ENCODE assay signal across 1 cellular context in the genomic region with DNA sequence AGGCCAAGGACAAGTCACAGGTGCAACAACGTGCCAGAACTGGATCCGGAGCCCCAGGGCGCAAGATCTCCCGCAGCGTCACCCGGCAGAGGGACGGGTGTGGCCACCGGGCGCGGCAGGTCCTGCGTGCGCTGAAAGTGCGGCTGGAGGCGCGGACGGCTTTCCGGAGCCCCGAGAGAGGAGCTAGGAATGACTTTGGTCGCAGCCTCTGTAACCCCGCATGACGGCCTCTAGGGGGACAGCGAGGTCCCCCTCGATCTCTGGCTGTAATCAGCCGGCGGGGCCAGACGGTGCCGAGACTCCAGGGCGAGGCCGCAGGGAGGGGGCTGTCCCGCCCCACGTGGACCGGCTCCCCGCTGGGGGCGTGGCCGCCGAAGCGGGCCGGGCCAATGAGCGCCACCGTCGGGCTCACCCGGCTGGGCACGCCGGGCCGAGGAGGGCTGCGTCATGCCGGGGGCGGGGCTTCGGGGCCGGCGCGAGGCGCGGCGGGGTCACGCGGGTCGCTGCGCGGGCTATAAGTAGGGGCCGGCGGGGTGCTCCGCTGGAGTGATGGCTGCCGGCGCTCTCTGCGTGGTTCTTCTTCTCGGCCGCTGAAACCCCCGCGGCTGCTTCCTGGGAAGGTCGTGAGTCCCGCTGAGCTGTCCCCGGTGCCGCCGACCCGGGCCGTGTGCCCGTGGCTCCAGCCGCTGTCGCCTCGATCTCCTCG.
TF ChIP-seq lines count a peak whose summit lies in the region.

A gene with protein sequence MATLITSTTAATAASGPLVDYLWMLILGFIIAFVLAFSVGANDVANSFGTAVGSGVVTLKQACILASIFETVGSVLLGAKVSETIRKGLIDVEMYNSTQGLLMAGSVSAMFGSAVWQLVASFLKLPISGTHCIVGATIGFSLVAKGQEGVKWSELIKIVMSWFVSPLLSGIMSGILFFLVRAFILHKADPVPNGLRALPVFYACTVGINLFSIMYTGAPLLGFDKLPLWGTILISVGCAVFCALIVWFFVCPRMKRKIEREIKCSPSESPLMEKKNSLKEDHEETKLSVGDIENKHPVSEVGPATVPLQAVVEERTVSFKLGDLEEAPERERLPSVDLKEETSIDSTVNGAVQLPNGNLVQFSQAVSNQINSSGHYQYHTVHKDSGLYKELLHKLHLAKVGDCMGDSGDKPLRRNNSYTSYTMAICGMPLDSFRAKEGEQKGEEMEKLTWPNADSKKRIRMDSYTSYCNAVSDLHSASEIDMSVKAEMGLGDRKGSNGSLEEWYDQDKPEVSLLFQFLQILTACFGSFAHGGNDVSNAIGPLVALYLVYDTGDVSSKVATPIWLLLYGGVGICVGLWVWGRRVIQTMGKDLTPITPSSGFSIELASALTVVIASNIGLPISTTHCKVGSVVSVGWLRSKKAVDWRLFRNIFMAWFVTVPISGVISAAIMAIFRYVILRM (plus strand): TSS at position 544 of the 706 bp plus-strand sequence. CDS start 890 bp downstream, outside the sequence.

TF ChIP-seq in HCT116, 20 proteins besides CTCF, POLR2A, EP300 and RAD21 (continued from another document):
- TF ChIP-seq, protein P1, sequence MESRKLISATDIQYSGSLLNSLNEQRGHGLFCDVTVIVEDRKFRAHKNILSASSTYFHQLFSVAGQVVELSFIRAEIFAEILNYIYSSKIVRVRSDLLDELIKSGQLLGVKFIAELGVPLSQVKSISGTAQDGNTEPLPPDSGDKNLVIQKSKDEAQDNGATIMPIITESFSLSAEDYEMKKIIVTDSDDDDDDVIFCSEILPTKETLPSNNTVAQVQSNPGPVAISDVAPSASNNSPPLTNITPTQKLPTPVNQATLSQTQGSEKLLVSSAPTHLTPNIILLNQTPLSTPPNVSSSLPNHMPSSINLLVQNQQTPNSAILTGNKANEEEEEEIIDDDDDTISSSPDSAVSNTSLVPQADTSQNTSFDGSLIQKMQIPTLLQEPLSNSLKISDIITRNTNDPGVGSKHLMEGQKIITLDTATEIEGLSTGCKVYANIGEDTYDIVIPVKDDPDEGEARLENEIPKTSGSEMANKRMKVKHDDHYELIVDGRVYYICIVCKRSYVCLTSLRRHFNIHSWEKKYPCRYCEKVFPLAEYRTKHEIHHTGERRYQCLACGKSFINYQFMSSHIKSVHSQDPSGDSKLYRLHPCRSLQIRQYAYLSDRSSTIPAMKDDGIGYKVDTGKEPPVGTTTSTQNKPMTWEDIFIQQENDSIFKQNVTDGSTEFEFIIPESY (IDR thresholded peaks at IDR 0.05; ENCODE audit: extremely low read depth, insufficient replicate concordance, low read length), result no peak
- TF ChIP-seq CBX3 (IDR thresholded peaks at IDR 0.05; ENCODE audit: low read depth) (no peak), SRF (IDR thresholded peaks at IDR 0.05; ENCODE audit: low read depth) (no peak), SP1 (IDR thresholded peaks at IDR 0.05; ENCODE audit: low read depth) (no peak), EZH2 (IDR thresholded peaks at IDR 0.05) (no peak)
- TF ChIP-seq, protein P2, sequence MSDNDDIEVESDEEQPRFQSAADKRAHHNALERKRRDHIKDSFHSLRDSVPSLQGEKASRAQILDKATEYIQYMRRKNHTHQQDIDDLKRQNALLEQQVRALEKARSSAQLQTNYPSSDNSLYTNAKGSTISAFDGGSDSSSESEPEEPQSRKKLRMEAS (IDR thresholded peaks at IDR 0.05), result no peak
